ENCODE assay signal across 1 cellular context in the genomic region with DNA sequence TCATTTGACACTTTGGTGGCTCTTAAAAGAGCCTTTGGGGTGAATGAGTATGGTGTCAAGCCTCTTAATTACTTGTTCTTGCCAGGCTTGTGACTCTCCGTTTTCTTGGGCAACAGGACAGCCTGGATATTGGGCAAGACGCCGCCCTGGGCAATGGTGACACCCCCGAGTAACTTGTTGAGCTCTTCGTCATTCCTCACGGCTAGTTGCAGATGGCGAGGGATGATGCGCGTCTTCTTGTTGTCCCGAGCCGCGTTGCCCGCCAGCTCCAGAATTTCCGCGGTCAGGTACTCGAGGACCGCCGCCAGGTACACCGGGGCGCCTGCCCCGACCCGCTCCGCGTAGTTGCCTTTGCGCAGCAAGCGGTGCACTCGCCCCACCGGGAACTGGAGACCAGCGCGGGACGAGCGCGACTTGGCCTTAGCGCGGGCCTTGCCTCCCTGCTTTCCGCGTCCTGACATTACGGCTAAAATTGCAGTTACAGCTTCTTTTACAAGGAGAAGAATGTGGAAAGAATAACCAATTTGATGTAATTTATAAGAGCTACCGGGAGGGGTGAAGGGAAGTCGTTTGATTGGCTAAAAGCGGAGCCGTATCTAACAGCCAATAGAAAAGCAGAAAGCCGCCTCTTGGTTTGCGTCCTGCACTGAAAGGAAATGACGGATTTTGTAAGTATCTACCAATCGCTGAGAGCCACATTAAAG.
TF ChIP-seq lines count a peak whose summit lies in the region.

No MANE protein-coding gene starts in this region.

TF ChIP-seq in HCT116, 20 proteins besides CTCF, POLR2A, EP300 and RAD21 (continued from another document):
- TF ChIP-seq, protein P1, sequence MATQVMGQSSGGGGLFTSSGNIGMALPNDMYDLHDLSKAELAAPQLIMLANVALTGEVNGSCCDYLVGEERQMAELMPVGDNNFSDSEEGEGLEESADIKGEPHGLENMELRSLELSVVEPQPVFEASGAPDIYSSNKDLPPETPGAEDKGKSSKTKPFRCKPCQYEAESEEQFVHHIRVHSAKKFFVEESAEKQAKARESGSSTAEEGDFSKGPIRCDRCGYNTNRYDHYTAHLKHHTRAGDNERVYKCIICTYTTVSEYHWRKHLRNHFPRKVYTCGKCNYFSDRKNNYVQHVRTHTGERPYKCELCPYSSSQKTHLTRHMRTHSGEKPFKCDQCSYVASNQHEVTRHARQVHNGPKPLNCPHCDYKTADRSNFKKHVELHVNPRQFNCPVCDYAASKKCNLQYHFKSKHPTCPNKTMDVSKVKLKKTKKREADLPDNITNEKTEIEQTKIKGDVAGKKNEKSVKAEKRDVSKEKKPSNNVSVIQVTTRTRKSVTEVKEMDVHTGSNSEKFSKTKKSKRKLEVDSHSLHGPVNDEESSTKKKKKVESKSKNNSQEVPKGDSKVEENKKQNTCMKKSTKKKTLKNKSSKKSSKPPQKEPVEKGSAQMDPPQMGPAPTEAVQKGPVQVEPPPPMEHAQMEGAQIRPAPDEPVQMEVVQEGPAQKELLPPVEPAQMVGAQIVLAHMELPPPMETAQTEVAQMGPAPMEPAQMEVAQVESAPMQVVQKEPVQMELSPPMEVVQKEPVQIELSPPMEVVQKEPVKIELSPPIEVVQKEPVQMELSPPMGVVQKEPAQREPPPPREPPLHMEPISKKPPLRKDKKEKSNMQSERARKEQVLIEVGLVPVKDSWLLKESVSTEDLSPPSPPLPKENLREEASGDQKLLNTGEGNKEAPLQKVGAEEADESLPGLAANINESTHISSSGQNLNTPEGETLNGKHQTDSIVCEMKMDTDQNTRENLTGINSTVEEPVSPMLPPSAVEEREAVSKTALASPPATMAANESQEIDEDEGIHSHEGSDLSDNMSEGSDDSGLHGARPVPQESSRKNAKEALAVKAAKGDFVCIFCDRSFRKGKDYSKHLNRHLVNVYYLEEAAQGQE (IDR thresholded peaks at IDR 0.05; ENCODE audit: low read depth), result no peak
- TF ChIP-seq EGR1 (IDR thresholded peaks at IDR 0.05; ENCODE audit: low read depth) (0 out of 2 replicates have a peak, but pooled peaks have one; percentile 24), EZH2phosphoT487 (IDR thresholded peaks at IDR 0.05; ENCODE audit: borderline replicate concordance) (no peak), MAX (IDR thresholded peaks at IDR 0.05) (peak; percentile 43), FOSL1 (IDR thresholded peaks at IDR 0.05; ENCODE audit: low read depth) (no peak; the same call in 1 of the 2 replicates), CBX3 (IDR thresholded peaks at IDR 0.05; ENCODE audit: low read depth) (peak; percentile 66; the same call in 1 of the 2 replicates), TCF7L2 (IDR thresholded peaks at IDR 0.05; ENCODE audit: borderline replicate concordance, extremely low read depth, insufficient read depth, insufficient read length) (peak; percentile 8), CEBPB (IDR thresholded peaks at IDR 0.05; ENCODE audit: low read depth) (peak; percentile 49; the same call in 1 of the 2 replicates), SRF (IDR thresholded peaks at IDR 0.05; ENCODE audit: low read depth) (0 out of 2 replicates have a peak, but pooled peaks have one; percentile 33), YY1 (IDR thresholded peaks at IDR 0.05; ENCODE audit: extremely low read depth, insufficient replicate concordance, low read depth, low read length) (no peak)
